ENCODE assay signal across 14 cellular contexts in genomic region chr1:3811595-3811911, GRCh38. TPM values are rescaled to one million over a fixed set of nuclear protein-coding genes. Genes with fewer than 3 reads are reported as not detected.
DNase-seq lines count a peak whose midpoint lies in the region; ATAC-seq, FAIRE-seq and TF ChIP-seq lines count a peak whose summit lies in the region.
"Had no signal": no experiment of that assay in that cellular context is flagged by ENCODE, and none has a peak within 500 bp of the region (broad histone marks: within the 10 kb centered on the region; RNA-seq: fewer than 3 reads in every experiment).

No MANE protein-coding gene starts in this region.

- no peak overlapping the region for H3K18ac ChIP-seq in IMR-90 (ENCODE audit: low read depth, low read length)

- H4K20me1 ChIP-seq in IMR-90 (ENCODE audit: insufficient read depth, low read length), result no peaks in the 10 kb centered on the region
- H4K20me1 ChIP-seq in K562 (replicated peaks; ENCODE audit: control insufficient read depth, insufficient read depth, low read length), result no peaks in the 10 kb centered on the region

- no peak overlapping the region for H2BK20ac ChIP-seq in IMR-90 (ENCODE audit: low read depth, low read length)

- H3K9me3 Mint-ChIP-seq in stimulated activated effector memory CD8-positive, alpha-beta T cell treated with anti-CD3 and anti-CD28 coated beads, Interleukin-12 subunit alpha, Interleukin-12 subunit beta, amount 100 ng/mL, for 72 hours, result peaks cover 4% of the 10 kb centered on the region

- peaks cover 12% of the 10 kb centered on the region; the same call in 1 of the 2 replicates for H3K36me3 ChIP-seq in IMR-90 (ENCODE audit: control insufficient read depth, insufficient read depth, low read length)
- H3K36me3 ChIP-seq in K562 (ENCODE audit: control insufficient read depth, insufficient read depth, low read length), result peaks cover 8% of the 10 kb centered on the region; the same call in 1 of the 3 replicates

- no peak for TF ChIP-seq CTCF in IMR-90 (conservative IDR thresholded peaks at IDR 0.05; ENCODE audit: low read depth, low read length)
- TF ChIP-seq CTCF in K562 (IDR thresholded peaks at IDR 0.05 in 2 of 3, conservative IDR thresholded peaks at IDR 0.05 in 1 of 3; ENCODE audit: insufficient read depth in 2 of 3, low read depth in 1 of 3, low read length in 3 of 3), result no peak

- no peaks in the 10 kb centered on the region for H3K79me1 ChIP-seq in IMR-90 (ENCODE audit: low read depth in 1 of 2, low read length in 2 of 2)

- H3K9me1 ChIP-seq in IMR-90 (ENCODE audit: insufficient read depth, low read length) (no peaks in the 10 kb centered on the region), K562 (ENCODE audit: control insufficient read depth, insufficient read depth, low read length) (no peaks in the 10 kb centered on the region)

- in situ Hi-C loops in IMR-90 (cut with MboI; ENCODE audit: low sequenced_read_pairs) (no loop called here), K562 (cut with MboI) (no loop called here)

- H2AK5ac ChIP-seq in IMR-90 (ENCODE audit: low read depth, low read length), result no peak overlapping the region

- no peak overlapping the region for H4K5ac ChIP-seq in IMR-90 (ENCODE audit: low read depth, low read length)

- CTCF ChIA-PET in IMR-90 (lab: Yijun Ruan, JAX), result no interaction called here
- CTCF ChIA-PET in K562 (lab: Yijun Ruan, JAX; ENCODE audit: low intra/inter-chr PET ratio), result no interaction called here

- H3K4me1 Mint-ChIP-seq in stimulated activated effector memory CD8-positive, alpha-beta T cell treated with anti-CD3 and anti-CD28 coated beads, Interleukin-12 subunit alpha, Interleukin-12 subunit beta, amount 100 ng/mL, for 72 hours, result peaks cover 7% of the 10 kb centered on the region

- H3K27ac ChIP-seq in IMR-90 (ENCODE audit: insufficient read depth, low read length), result no peak overlapping the region
- H3K27ac ChIP-seq in K562 (ENCODE audit: extremely low read depth, low read depth, low read length), result no peak overlapping the region
- H3K27ac ChIP-seq: C4-2B had no signal

- H3K4me3 Mint-ChIP-seq in stimulated activated effector memory CD8-positive, alpha-beta T cell treated with anti-CD3 and anti-CD28 coated beads, Interleukin-12 subunit alpha, Interleukin-12 subunit beta, amount 100 ng/mL, for 72 hours, result no peak overlapping the region

- TF ChIP-seq POLR2A in IMR-90 (IDR thresholded peaks at IDR 0.05; ENCODE audit: low read depth, low read length) (no peak), K562 (conservative IDR thresholded peaks at IDR 0.05) (no peak)

- H3K23ac ChIP-seq in IMR-90 (ENCODE audit: low read depth, low read length), result no peak overlapping the region

- H3K36me3 Mint-ChIP-seq in stimulated activated effector memory CD8-positive, alpha-beta T cell treated with anti-CD3 and anti-CD28 coated beads, Interleukin-12 subunit alpha, Interleukin-12 subunit beta, amount 100 ng/mL, for 72 hours, result peaks cover 13% of the 10 kb centered on the region

- H4K8ac ChIP-seq in IMR-90 (ENCODE audit: low read depth in 2 of 2, low read length in 2 of 2), result no peak overlapping the region

- H3K27ac Mint-ChIP-seq in stimulated activated effector memory CD8-positive, alpha-beta T cell treated with anti-CD3 and anti-CD28 coated beads, Interleukin-12 subunit alpha, Interleukin-12 subunit beta, amount 100 ng/mL, for 72 hours, result peak overlapping the region; percentile 76

- WGBS in IMR-90 (ENCODE audit: extremely low coverage in 2 of 2, insufficient read length in 1 of 2), 2 experiments, result no CpG with 5 or more reads among the region's 2 CpGs
- WGBS in K562 (ENCODE audit: insufficient coverage, low coverage, missing lambda C conversion rate), result 25% methylated on average over 2 of the region's 2 CpGs

- H3K79me2 ChIP-seq in K562 (ENCODE audit: control insufficient read depth, insufficient read depth, low read length), result no peaks in the 10 kb centered on the region

- peak; percentile 6 for FAIRE-seq in K562 (lab: Jason Lieb, UNC)

- H3K9ac ChIP-seq in IMR-90 (ENCODE audit: low read depth, low read length) (no peak overlapping the region), K562 (ENCODE audit: insufficient read depth in 1 of 2, low read depth in 2 of 2, low read length in 2 of 2) (peak overlapping the region in 1 of 2 experiments; percentile 80; a peak in 2 of 4 replicates)

- TF ChIP-seq RAD21 in IMR-90 (IDR thresholded peaks at IDR 0.05; ENCODE audit: low read length) (no peak), K562 (CRISPR knock-in tag; conservative IDR thresholded peaks at IDR 0.05 in 1 of 2, IDR thresholded peaks at IDR 0.05 in 1 of 2) (no peak)

- DNase-seq in IMR-90, result no peak
- no peak for DNase-seq in K562 (ENCODE audit: extremely low read depth in 1 of 4, low spot score in 3 of 4)
- no peak for DNase-seq in stimulated activated effector memory CD8-positive, alpha-beta T cell treated with anti-CD3 and anti-CD28 coated beads, Interleukin-12 subunit alpha, Interleukin-12 subunit beta, amount 100 ng/mL, for 72 hours (ENCODE audit: low spot score in 2 of 2)
- DNase-seq in NCI-H446 (lab: John Stamatoyannopoulos, UW), result no peak
- DNase-seq in stimulated activated CD4-positive, alpha-beta T cell treated with anti-CD3 and anti-CD28 coated beads, Interleukin-2, amount 100 ng/mL, for 24 hours, result no peak
- DNase-seq: NCI-H1092, NCI-H146, NCI-H2081, NCI-H524, SHP77 treated with DMSO at 0.1 percent for 48 hours had no signal

- ATAC-seq in IMR-90 (ENCODE audit: low read depth) (no peak), K562 (no peak)
- no peak for ATAC-seq in stimulated activated effector memory CD8-positive, alpha-beta T cell treated with anti-CD3 and anti-CD28 coated beads, Interleukin-12 subunit alpha, Interleukin-12 subunit beta, amount 100 ng/mL, for 72 hours

- H3K4ac ChIP-seq in IMR-90 (ENCODE audit: low read depth, low read length), result no peak overlapping the region

- H3K4me1 ChIP-seq in IMR-90 (ENCODE audit: control insufficient read depth, insufficient read depth, low read length), result no peaks in the 10 kb centered on the region
- peaks cover 10 to 26% of the 10 kb centered on the region in 2 experiments; a peak in 3 of 5 replicates for H3K4me1 ChIP-seq in K562 (replicated peaks in 1 of 2; ENCODE audit: control insufficient read depth in 2 of 2, insufficient read depth in 2 of 2, low read length in 2 of 2)

- no peaks in the 10 kb centered on the region for H3K27me3 ChIP-seq in IMR-90 (ENCODE audit: control insufficient read depth, insufficient read depth, low read length)
- H3K27me3 ChIP-seq in K562 (ENCODE audit: control insufficient read depth in 2 of 2, insufficient read depth in 2 of 2, low read length in 2 of 2), result no peaks in the 10 kb centered on the region

- no peak for TF ChIP-seq EP300 in K562 (IDR thresholded peaks at IDR 0.05; ENCODE audit: low read length)

- H3K14ac ChIP-seq in IMR-90 (replicated peaks; ENCODE audit: low read depth, low read length), result no peak overlapping the region

- H3K4me2 ChIP-seq in IMR-90 (ENCODE audit: low read depth, low read length) (no peak overlapping the region), K562 (ENCODE audit: insufficient read depth, low read length) (peak overlapping the region; percentile 26)

- BruUV-seq in IMR-90 (replicated peaks; lab: Mats Ljungman, UMichigan) (no TSS peak), K562 (replicated peaks; lab: Mats Ljungman, UMichigan) (no TSS peak)

- no peak overlapping the region for H3K56ac ChIP-seq in IMR-90 (ENCODE audit: extremely low read depth, insufficient read depth, low read length)

- H2BK15ac ChIP-seq in IMR-90 (ENCODE audit: low read depth, low read length), result no peak overlapping the region

- H2AFZ ChIP-seq in IMR-90 (replicated peaks; ENCODE audit: low read length, poor library complexity), result peak overlapping the region; percentile 26
- H2AFZ ChIP-seq in K562 (ENCODE audit: low read depth, low read length), result peak overlapping the region; percentile 54

- dilution Hi-C loops in IMR-90 (cut with HindIII; ENCODE audit: low sequenced_read_pairs, unreplicated experiment), result no loop called here

- no peak overlapping the region for H2AK9ac ChIP-seq in IMR-90 (replicated peaks; ENCODE audit: low read depth, low read length, poor library complexity)

- POLR2A ChIA-PET in IMR-90 (lab: Charles Lee; ENCODE audit: unreplicated experiment), result no interaction called here
- POLR2A ChIA-PET in K562 (lab: Yijun Ruan, JAX), result no interaction called here

- H3K9me3 ChIP-seq in IMR-90 (ENCODE audit: control insufficient read depth, insufficient read depth, low read length) (no peaks in the 10 kb centered on the region), K562 (replicated peaks; ENCODE audit: control insufficient read depth, insufficient read depth, low read depth, low read length) (no peaks in the 10 kb centered on the region)

- no peak overlapping the region for H2BK5ac ChIP-seq in IMR-90 (ENCODE audit: low read depth, low read length, poor library complexity, severe bottlenecking)

- intact Hi-C loops in IMR-90 (cut with micrococcal nuclease) (no loop called here), K562 (cut with micrococcal nuclease) (no loop called here)

- H3K4me3 ChIP-seq in IMR-90 (ENCODE audit: insufficient read depth, low read depth, low read length) (no peak overlapping the region), K562 (no peak overlapping the region)

- H2BK120ac ChIP-seq in IMR-90 (ENCODE audit: low read depth, low read length), result no peak overlapping the region

- no peak overlapping the region for H4K91ac ChIP-seq in IMR-90 (ENCODE audit: insufficient read depth, low read depth, low read length)

RNA-seq across cellular contexts. Expression of gene LRRC47, which starts 15.3 kb away (rescaled TPM):
- 15.2 and 23.1 TPM in 2 replicates for total RNA-seq in IMR-90 (2012; rRNA removed)
- polyA plus RNA-seq in IMR-90 (2012; rRNA removed), result 19.2 and 19.7 TPM in 2 replicates
- polyA plus RNA-seq in IMR-90 (2012; cell fraction: cytosol; rRNA removed), result 18.0 and 18.8 TPM in 2 replicates
- polyA plus RNA-seq in IMR-90 (2012; cell fraction: nucleus; rRNA removed; ENCODE audit: low replicate concordance), result 28.6 and 36.5 TPM in 2 replicates
- 34.3 and 41.1 TPM in 2 replicates for total RNA-seq in K562 (2011; cell fraction: chromatin; rRNA removed; ENCODE audit: low replicate concordance)
- total RNA-seq in K562 (2011; cell fraction: nucleolus; rRNA removed), result 26.5 and 28.3 TPM in 2 replicates
- total RNA-seq in K562 (2011; cell fraction: nucleoplasm; rRNA removed), result 21.3 and 26.0 TPM in 2 replicates
- 44.3 and 45.5 TPM in 2 replicates for total RNA-seq in K562 (2014; rRNA removed)
- 40.8 and 43.7 TPM in 2 replicates for total RNA-seq in K562 (2014; rRNA removed; fragmentation: Illumina TruSeq; extraction: Trizol)
- 33.5 and 35.1 TPM in 2 replicates for total RNA-seq in K562 (2015; rRNA removed; fragmentation: Illumina TruSeq; extraction: Trizol)
- 68.0 and 68.5 TPM in 2 replicates for total RNA-seq in K562 (2021)
- polyA plus RNA-seq in K562 (2011; rRNA removed), result 34.2 and 45.2 TPM in 2 replicates
- 20.3 and 23.8 TPM in 2 replicates for polyA plus RNA-seq in K562 (2011; cell fraction: cytosol; rRNA removed)
- polyA plus RNA-seq in K562 (2011; cell fraction: nucleus; rRNA removed), result 24.3 and 29.5 TPM in 2 replicates
- polyA plus RNA-seq in K562 (2012), result 29.3 and 57.5 TPM in 2 replicates
- 36.6 and 48.7 TPM in 2 replicates for polyA plus RNA-seq in K562 (2014; fragmentation: Illumina TruSeq; extraction: Trizol)
- polyA plus RNA-seq in K562 (2014; fragmentation: Nextera tagmentation; extraction: Ambion mirVana), result 1 to 10 TPM; 4.6 to 5.3 TPM
- 30.6 and 35.9 TPM in 2 replicates for polyA plus RNA-seq in K562 (2014; rRNA removed)
- 22.8 and 40.7 TPM in 2 replicates for polyA minus RNA-seq in K562 (2011; rRNA and poly(A)+ RNA removed)
- 12.9 and 21.0 TPM in 2 replicates for polyA minus RNA-seq in K562 (2011; cell fraction: cytosol; rRNA and poly(A)+ RNA removed)
- 8.6 and 10.7 TPM in 2 replicates for polyA minus RNA-seq in K562 (2011; cell fraction: nucleus; rRNA and poly(A)+ RNA removed)

RNA-seq across cellular contexts. Expression of gene SMIM1, which starts 39.0 kb away (rescaled TPM):
- total RNA-seq in IMR-90 (2012; rRNA removed), result 0.90 and 1.9 TPM in 2 replicates
- 3.4 and 7.6 TPM in 2 replicates for polyA plus RNA-seq in IMR-90 (2012; rRNA removed)
- 2.4 and 11.2 TPM in 2 replicates for polyA plus RNA-seq in IMR-90 (2012; cell fraction: cytosol; rRNA removed)
- polyA plus RNA-seq in IMR-90 (2012; cell fraction: nucleus; rRNA removed; ENCODE audit: low replicate concordance), result 1.2 and 5.9 TPM in 2 replicates
- total RNA-seq in K562 (2011; cell fraction: chromatin; rRNA removed; ENCODE audit: low replicate concordance), result 5.3 and 30.5 TPM in 2 replicates
- 40.4 and 40.7 TPM in 2 replicates for total RNA-seq in K562 (2011; cell fraction: nucleolus; rRNA removed)
- total RNA-seq in K562 (2011; cell fraction: nucleoplasm; rRNA removed), result 9.1 and 19.0 TPM in 2 replicates
- 85.6 and 123 TPM in 2 replicates for total RNA-seq in K562 (2014; rRNA removed)
- 1.8 and 2.3 TPM in 2 replicates for total RNA-seq in K562 (2014; rRNA removed; fragmentation: Illumina TruSeq; extraction: Trizol)
- total RNA-seq in K562 (2015; rRNA removed; fragmentation: Illumina TruSeq; extraction: Trizol), result 31.5 and 44.3 TPM in 2 replicates
- 125 and 150 TPM in 2 replicates for total RNA-seq in K562 (2021)
- 9.2 and 18.1 TPM in 2 replicates for polyA plus RNA-seq in K562 (2011; rRNA removed)
- polyA plus RNA-seq in K562 (2011; cell fraction: cytosol; rRNA removed), result 36.5 and 175 TPM in 2 replicates
- 13.1 and 20.5 TPM in 2 replicates for polyA plus RNA-seq in K562 (2011; cell fraction: nucleus; rRNA removed)
- 41.4 and 55.0 TPM in 2 replicates for polyA plus RNA-seq in K562 (2012)
- polyA plus RNA-seq in K562 (2014; fragmentation: Illumina TruSeq; extraction: Trizol), result 5.0 and 24.5 TPM in 2 replicates
- polyA plus RNA-seq in K562 (2014; fragmentation: Nextera tagmentation; extraction: Ambion mirVana), result 10 to 100 TPM; 11.1 to 24.3 TPM
- polyA plus RNA-seq in K562 (2014; rRNA removed), result 60.6 and 93.3 TPM in 2 replicates
- polyA minus RNA-seq in K562 (2011; rRNA and poly(A)+ RNA removed), result 1.9 and 3.0 TPM in 2 replicates
- polyA minus RNA-seq in K562 (2011; cell fraction: cytosol; rRNA and poly(A)+ RNA removed), result 41.1 and 43.1 TPM in 2 replicates
- polyA minus RNA-seq in K562 (2011; cell fraction: nucleus; rRNA and poly(A)+ RNA removed), result 43.8 and 48.5 TPM in 2 replicates
- total RNA-seq: H4, MCF 10A, RPMI7951 had no signal

RNA-seq across cellular contexts. Expression of gene CEP104, which starts 45.5 kb away (rescaled TPM):
- 14.3 and 20.0 TPM in 2 replicates for total RNA-seq in IMR-90 (2012; rRNA removed)
- 17.5 and 17.9 TPM in 2 replicates for polyA plus RNA-seq in IMR-90 (2012; rRNA removed)
- 5.9 and 7.6 TPM in 2 replicates for polyA plus RNA-seq in IMR-90 (2012; cell fraction: cytosol; rRNA removed)
- 17.7 and 21.7 TPM in 2 replicates for polyA plus RNA-seq in IMR-90 (2012; cell fraction: nucleus; rRNA removed; ENCODE audit: low replicate concordance)
- total RNA-seq in K562 (2011; cell fraction: chromatin; rRNA removed; ENCODE audit: low replicate concordance), result 114 and 157 TPM in 2 replicates
- total RNA-seq in K562 (2011; cell fraction: nucleolus; rRNA removed), result 43.7 and 47.9 TPM in 2 replicates
- total RNA-seq in K562 (2011; cell fraction: nucleoplasm; rRNA removed), result 54.4 and 64.5 TPM in 2 replicates
- total RNA-seq in K562 (2014; rRNA removed), result 42.7 and 54.9 TPM in 2 replicates
- 22.3 and 31.9 TPM in 2 replicates for total RNA-seq in K562 (2014; rRNA removed; fragmentation: Illumina TruSeq; extraction: Trizol)
- 23.7 and 25.0 TPM in 2 replicates for total RNA-seq in K562 (2015; rRNA removed; fragmentation: Illumina TruSeq; extraction: Trizol)
- 63.4 and 77.7 TPM in 2 replicates for total RNA-seq in K562 (2021)
- polyA plus RNA-seq in K562 (2011; rRNA removed), result 42.6 and 45.1 TPM in 2 replicates
- 27.4 and 28.4 TPM in 2 replicates for polyA plus RNA-seq in K562 (2011; cell fraction: cytosol; rRNA removed)
- polyA plus RNA-seq in K562 (2011; cell fraction: nucleus; rRNA removed), result 66.0 and 75.9 TPM in 2 replicates
- 27.8 and 44.0 TPM in 2 replicates for polyA plus RNA-seq in K562 (2012)
- polyA plus RNA-seq in K562 (2014; fragmentation: Illumina TruSeq; extraction: Trizol), result 44.1 and 53.6 TPM in 2 replicates
- 10 to 100 TPM; 11.2 to 13.4 TPM for polyA plus RNA-seq in K562 (2014; fragmentation: Nextera tagmentation; extraction: Ambion mirVana)
- 30.4 and 43.1 TPM in 2 replicates for polyA plus RNA-seq in K562 (2014; rRNA removed)
- 59.0 and 86.7 TPM in 2 replicates for polyA minus RNA-seq in K562 (2011; rRNA and poly(A)+ RNA removed)
- 31.8 and 39.8 TPM in 2 replicates for polyA minus RNA-seq in K562 (2011; cell fraction: cytosol; rRNA and poly(A)+ RNA removed)
- 19.0 and 44.4 TPM in 2 replicates for polyA minus RNA-seq in K562 (2011; cell fraction: nucleus; rRNA and poly(A)+ RNA removed)

RNA-seq across cellular contexts. Expression of gene DFFB, which starts 45.7 kb away (rescaled TPM):
- total RNA-seq in IMR-90 (2012; rRNA removed), result 6.7 and 7.3 TPM in 2 replicates
- 6.5 and 8.2 TPM in 2 replicates for polyA plus RNA-seq in IMR-90 (2012; rRNA removed)
- 4.6 and 5.5 TPM in 2 replicates for polyA plus RNA-seq in IMR-90 (2012; cell fraction: cytosol; rRNA removed)
- 19.8 and 20.2 TPM in 2 replicates for polyA plus RNA-seq in IMR-90 (2012; cell fraction: nucleus; rRNA removed; ENCODE audit: low replicate concordance)
- total RNA-seq in K562 (2011; cell fraction: chromatin; rRNA removed; ENCODE audit: low replicate concordance), result 23.2 and 32.8 TPM in 2 replicates
- 22.2 and 24.7 TPM in 2 replicates for total RNA-seq in K562 (2011; cell fraction: nucleolus; rRNA removed)
- total RNA-seq in K562 (2011; cell fraction: nucleoplasm; rRNA removed), result 20.0 and 24.7 TPM in 2 replicates
- total RNA-seq in K562 (2014; rRNA removed), result 10.0 and 15.1 TPM in 2 replicates
- total RNA-seq in K562 (2014; rRNA removed; fragmentation: Illumina TruSeq; extraction: Trizol), result 8.3 and 11.2 TPM in 2 replicates
- 11.4 and 11.5 TPM in 2 replicates for total RNA-seq in K562 (2015; rRNA removed; fragmentation: Illumina TruSeq; extraction: Trizol)
- total RNA-seq in K562 (2021), result 12.7 and 15.0 TPM in 2 replicates
- 13.5 and 14.3 TPM in 2 replicates for polyA plus RNA-seq in K562 (2011; rRNA removed)
- 15.9 and 16.9 TPM in 2 replicates for polyA plus RNA-seq in K562 (2011; cell fraction: cytosol; rRNA removed)
- 15.5 and 18.3 TPM in 2 replicates for polyA plus RNA-seq in K562 (2011; cell fraction: nucleus; rRNA removed)
- 6.4 and 8.6 TPM in 2 replicates for polyA plus RNA-seq in K562 (2012)
- 10.9 and 12.7 TPM in 2 replicates for polyA plus RNA-seq in K562 (2014; fragmentation: Illumina TruSeq; extraction: Trizol)
- 1 to 10 TPM; 2.3 to 6.6 TPM for polyA plus RNA-seq in K562 (2014; fragmentation: Nextera tagmentation; extraction: Ambion mirVana)
- polyA plus RNA-seq in K562 (2014; rRNA removed), result 15.8 and 20.0 TPM in 2 replicates
- 7.4 and 7.7 TPM in 2 replicates for polyA minus RNA-seq in K562 (2011; rRNA and poly(A)+ RNA removed)
- 6.8 and 12.6 TPM in 2 replicates for polyA minus RNA-seq in K562 (2011; cell fraction: cytosol; rRNA and poly(A)+ RNA removed)
- polyA minus RNA-seq in K562 (2011; cell fraction: nucleus; rRNA and poly(A)+ RNA removed), result 8.2 and 10.7 TPM in 2 replicates

RNA-seq across cellular contexts. Expression of gene CCDC27, which starts 59.3 kb away (rescaled TPM):
- total RNA-seq in IMR-90 (2012; rRNA removed) (not detected in 2 replicates), K562 (2014; rRNA removed) (not detected in 2 replicates), K562 (2014; rRNA removed; fragmentation: Illumina TruSeq; extraction: Trizol) (0.04 TPM in 1 of 2 replicates, not detected in the other), K562 (2015; rRNA removed; fragmentation: Illumina TruSeq; extraction: Trizol) (not detected in 2 replicates), K562 (2021) (not detected in 2 replicates)
- polyA plus RNA-seq in IMR-90 (2012; rRNA removed) (not detected in 2 replicates), K562 (2011; rRNA removed) (not detected in 2 replicates), K562 (2014; fragmentation: Illumina TruSeq; extraction: Trizol) (not detected in 2 replicates), K562 (2014; fragmentation: Nextera tagmentation; extraction: Ambion mirVana) (under 1 TPM in 1 of 2 experiments, not detected in 1; 0.01 TPM), K562 (2014; rRNA removed) (not detected in 2 replicates)
- polyA plus RNA-seq in IMR-90 (2012; cell fraction: cytosol; rRNA removed), result not detected in 2 replicates
- not detected in 2 replicates for polyA plus RNA-seq in IMR-90 (2012; cell fraction: nucleus; rRNA removed; ENCODE audit: low replicate concordance)
- total RNA-seq in K562 (2011; cell fraction: chromatin; rRNA removed; ENCODE audit: low replicate concordance), result not detected in 2 replicates
- not detected in 2 replicates for total RNA-seq in K562 (2011; cell fraction: nucleolus; rRNA removed)
- total RNA-seq in K562 (2011; cell fraction: nucleoplasm; rRNA removed), result not detected in 2 replicates
- not detected in 2 replicates for polyA plus RNA-seq in K562 (2011; cell fraction: cytosol; rRNA removed)
- not detected in 2 replicates for polyA plus RNA-seq in K562 (2011; cell fraction: nucleus; rRNA removed)
- 0.05 TPM in 1 of 2 replicates, not detected in the other for polyA plus RNA-seq in K562 (2012)
- polyA minus RNA-seq in K562 (2011; rRNA and poly(A)+ RNA removed), result not detected in 2 replicates
- polyA minus RNA-seq in K562 (2011; cell fraction: cytosol; rRNA and poly(A)+ RNA removed), result not detected in 2 replicates
- not detected in 2 replicates for polyA minus RNA-seq in K562 (2011; cell fraction: nucleus; rRNA and poly(A)+ RNA removed)
- total RNA-seq: H4, MCF 10A, RPMI7951 had no signal
